Comparison of ENCODE assay signal across 23 cellular contexts in genomic region chr9:117409321-117409720, GRCh38. TPM values are rescaled to one million over a fixed set of nuclear protein-coding genes. Genes with fewer than 3 reads are reported as not detected.
A peak's percentile ranks its signal among the peaks of the same experiment; 100 is the strongest.
DNase-seq lines count a peak whose midpoint lies in the region; ATAC-seq, FAIRE-seq and TF ChIP-seq lines count a peak whose summit lies in the region.
"Had no signal": no experiment of that assay in that cellular context is flagged by ENCODE, and none has a peak within 500 bp of the region (broad histone marks: within the 10 kb centered on the region; RNA-seq: fewer than 3 reads in every experiment).

No MANE protein-coding gene starts in this region.

- H3K23ac ChIP-seq in mesendoderm (ENCODE audit: low read length) = no peak overlapping the region

- no peaks in the 10 kb centered on the region for H3K36me3 ChIP-seq in endodermal cell (ENCODE audit: control insufficient read depth, insufficient read depth, low read length)
- no peaks in the 10 kb centered on the region for H3K36me3 ChIP-seq in mesendoderm (ENCODE audit: control insufficient read depth, insufficient read depth, low read length)
- H3K36me3 ChIP-seq: Peyer's patch, SJCRH30 had no signal

- H2BK15ac ChIP-seq in mesendoderm (replicated peaks; ENCODE audit: low read depth) = no peak overlapping the region

- H3K27ac Mint-ChIP-seq in endodermal cell = no peak overlapping the region
- H3K27ac Mint-ChIP-seq in activated naive CD4-positive, alpha-beta T cell treated with anti-CD3 and anti-CD28 coated beads, Interleukin-2, amount 50 U/mL, for 72 hours = no peak overlapping the region
- no peak overlapping the region for H3K27ac Mint-ChIP-seq in activated naive CD4-positive, alpha-beta T cell treated with anti-CD3 and anti-CD28 coated beads for 36 hours
- H3K27ac Mint-ChIP-seq: CD8-positive, alpha-beta T cell; IgD-negative memory B cell had no signal

- 79 to 83% methylated on average over 4 to 5 of the region's 5 CpGs for WGBS in endodermal cell (ENCODE audit: insufficient coverage in 1 of 2, insufficient read length in 1 of 2), 2 experiments
- WGBS in mesendoderm (ENCODE audit: extremely low coverage, insufficient coverage, low lambda C conversion rate) = no CpG with 5 or more reads among the region's 5 CpGs

- no peaks in the 10 kb centered on the region for H3K79me1 ChIP-seq in mesendoderm (ENCODE audit: low read length)

- intact Hi-C loops in activated naive CD4-positive, alpha-beta T cell treated with anti-CD3 and anti-CD28 coated beads for 36 hours (cut with micrococcal nuclease) = no loop called here

- no peak overlapping the region for H2BK120ac ChIP-seq in mesendoderm (ENCODE audit: low read depth, low read length)

- H3K27me3 Mint-ChIP-seq in endodermal cell (ENCODE audit: insufficient read depth) = peaks cover 54% of the 10 kb centered on the region
- peaks cover 44% of the 10 kb centered on the region for H3K27me3 Mint-ChIP-seq in activated naive CD4-positive, alpha-beta T cell treated with anti-CD3 and anti-CD28 coated beads for 36 hours (ENCODE audit: low read depth)

- no peak for DNase-seq in GM12892 (ENCODE audit: insufficient read length)
- peak; percentile 54 for DNase-seq in endodermal cell
- peak; percentile 41 for DNase-seq in mesendoderm
- no peak for DNase-seq in activated effector memory CD4-positive, alpha-beta T cell treated with Interleukin-2 at 50 U/mL for 16 hours
- no peak for DNase-seq in activated naive CD4-positive, alpha-beta T cell treated with anti-CD3 and anti-CD28 coated beads, Interleukin-2, amount 50 U/mL, for 72 hours (ENCODE audit: low spot score in 2 of 2)
- no peak for DNase-seq in activated naive CD4-positive, alpha-beta T cell treated with anti-CD3 and anti-CD28 coated beads for 36 hours
- DNase-seq: AML-193; C1 segment of cervical spinal cord; Calu3; CD8-positive, alpha-beta T cell; GDM1; Karpas-422; NCI-H1694; NCI-H2081; NCI-H2171 treated with DMSO at 0.1 percent for 48 hours; NCI-H524 treated with DMSO at 0.1 percent for 48 hours; NCI-H82; Peyer's patch; SJCRH30 had no signal

- H3K4me1 Mint-ChIP-seq in endodermal cell = peaks cover 18% of the 10 kb centered on the region
- peaks cover 4% of the 10 kb centered on the region for H3K4me1 Mint-ChIP-seq in activated naive CD4-positive, alpha-beta T cell treated with anti-CD3 and anti-CD28 coated beads for 36 hours (ENCODE audit: low read depth)

- peaks cover 4% of the 10 kb centered on the region for H3K4me1 ChIP-seq in endodermal cell (ENCODE audit: control insufficient read depth, insufficient read depth, low read length)
- H3K4me1 ChIP-seq in mesendoderm (ENCODE audit: control insufficient read depth, low read depth, low read length) = no peaks in the 10 kb centered on the region
- H3K4me1 ChIP-seq: SJCRH30 had no signal

- no peak overlapping the region for H4K5ac ChIP-seq in mesendoderm (ENCODE audit: low read length)

- TF ChIP-seq CTCF in endodermal cell (conservative IDR thresholded peaks at IDR 0.05) = peak; percentile 40

- ATAC-seq in GM21717 (IDR thresholded peaks at IDR 0.05; ENCODE audit: unreplicated experiment) = no peak
- no peak for ATAC-seq in activated naive CD4-positive, alpha-beta T cell treated with anti-CD3 and anti-CD28 coated beads, Interleukin-2, amount 50 U/mL, for 72 hours
- ATAC-seq: CD8-positive, alpha-beta T cell; HCT116 had no signal

- H3K27ac ChIP-seq in endodermal cell (ENCODE audit: low read depth, low read length) (no peak overlapping the region), mesendoderm (ENCODE audit: low read depth, low read length) (no peak overlapping the region)
- H3K27ac ChIP-seq: Peyer's patch, SJCRH30 had no signal

- no peak overlapping the region for H3K4me2 ChIP-seq in mesendoderm (ENCODE audit: low read length)

- H3K27me3 ChIP-seq in endodermal cell (ENCODE audit: control insufficient read depth, insufficient read depth, low read length, poor library complexity, severe bottlenecking) = peaks cover 41% of the 10 kb centered on the region
- peaks cover 12% of the 10 kb centered on the region for H3K27me3 ChIP-seq in mesendoderm (ENCODE audit: insufficient read depth, low read length, poor library complexity)
- H3K27me3 ChIP-seq: SJCRH30 had no signal

- no peak overlapping the region for H3K4me3 Mint-ChIP-seq in endodermal cell
- no peak overlapping the region for H3K4me3 Mint-ChIP-seq in activated naive CD4-positive, alpha-beta T cell treated with anti-CD3 and anti-CD28 coated beads for 36 hours
- H3K4me3 Mint-ChIP-seq: CD8-positive, alpha-beta T cell; IgD-negative memory B cell had no signal

- no peak for TF ChIP-seq POLR2A in GM12892 (IDR thresholded peaks at IDR 0.05; ENCODE audit: low read depth, low read length)

- H3K4me3 ChIP-seq in endodermal cell (ENCODE audit: low read length) (no peak overlapping the region), mesendoderm (ENCODE audit: low read length) (no peak overlapping the region)
- H3K4me3 ChIP-seq: Peyer's patch, SJCRH30 had no signal

- H2AK5ac ChIP-seq in mesendoderm (ENCODE audit: low read length) = no peak overlapping the region

- H3K9ac ChIP-seq in endodermal cell (ENCODE audit: extremely low read depth, low read length, poor library complexity, severe bottlenecking) (no peak overlapping the region), mesendoderm (ENCODE audit: low read length) (no peak overlapping the region)

- H3K18ac ChIP-seq in mesendoderm (ENCODE audit: low read length) = no peak overlapping the region

- no peaks in the 10 kb centered on the region for H3K9me3 ChIP-seq in endodermal cell (ENCODE audit: control insufficient read depth, low read length)
- H3K9me3 ChIP-seq: Peyer's patch, SJCRH30 had no signal

- H3K79me2 ChIP-seq in mesendoderm (ENCODE audit: control insufficient read depth, insufficient read depth, low read length) = no peaks in the 10 kb centered on the region

- no peak for TF ChIP-seq RAD21 in Ishikawa (IDR thresholded peaks at IDR 0.05; ENCODE audit: low read depth)

- no peak overlapping the region for H4K8ac ChIP-seq in mesendoderm (ENCODE audit: low read depth, low read length)

- peak; percentile 40 for FAIRE-seq in GM12892 (lab: Jason Lieb, UNC)

- no peaks in the 10 kb centered on the region for H3K36me3 Mint-ChIP-seq in endodermal cell (ENCODE audit: low read depth)
- peaks cover 5 to 14% of the 10 kb centered on the region in 2 donors for H3K36me3 Mint-ChIP-seq in activated naive CD4-positive, alpha-beta T cell treated with anti-CD3 and anti-CD28 coated beads, Interleukin-2, amount 50 U/mL, for 72 hours
- H3K36me3 Mint-ChIP-seq in activated naive CD4-positive, alpha-beta T cell treated with anti-CD3 and anti-CD28 coated beads for 36 hours (ENCODE audit: low read depth) = peaks cover 1% of the 10 kb centered on the region
- H3K36me3 Mint-ChIP-seq: CD8-positive, alpha-beta T cell; IgD-negative memory B cell had no signal

- no peak overlapping the region for H3K56ac ChIP-seq in mesendoderm (ENCODE audit: low read length)

- no peak overlapping the region for H3K4ac ChIP-seq in mesendoderm (ENCODE audit: low read depth, low read length)

- no peak for TF ChIP-seq EP300 in Ishikawa (IDR thresholded peaks at IDR 0.05; ENCODE audit: borderline replicate concordance)

- no peaks in the 10 kb centered on the region for H3K9me3 Mint-ChIP-seq in endodermal cell
- peaks cover 6 to 11% of the 10 kb centered on the region in 2 donors for H3K9me3 Mint-ChIP-seq in activated naive CD4-positive, alpha-beta T cell treated with anti-CD3 and anti-CD28 coated beads, Interleukin-2, amount 50 U/mL, for 72 hours
- no peaks in the 10 kb centered on the region for H3K9me3 Mint-ChIP-seq in activated naive CD4-positive, alpha-beta T cell treated with anti-CD3 and anti-CD28 coated beads for 36 hours

- no peak overlapping the region for H2BK5ac ChIP-seq in mesendoderm (ENCODE audit: low read length)

- CTCF ChIA-PET in activated naive CD4-positive, alpha-beta T cell treated with anti-CD3 and anti-CD28 coated beads for 36 hours (lab: Charles Lee) = no interaction called here

TF ChIP-seq in Ishikawa, 13 proteins besides CTCF, POLR2A, EP300 and RAD21:
- TF ChIP-seq REST (IDR thresholded peaks at IDR 0.05; ENCODE audit: low read depth) (peak; percentile 78), MAX (IDR thresholded peaks at IDR 0.05) (no peak)

RNA-seq across cellular contexts. Expression of gene ASTN2, which starts 5.5 kb away (rescaled TPM):
- polyA plus RNA-seq in GM12892 (2012; ENCODE audit: missing spikeins) = 7.0 TPM
- 10 to 100 TPM in 1 of 2 donors, 1 to 10 TPM in 1; 8.9 to 10.4 TPM for total RNA-seq in endodermal cell
- 9.6 TPM for polyA plus RNA-seq in endodermal cell (2013, experiment 1 of 2)
- 8.4 TPM for polyA plus RNA-seq in endodermal cell (2013, experiment 2 of 2)
- 3.1 TPM for polyA plus RNA-seq in mesendoderm (2013, experiment 1 of 2)
- 3.4 TPM for polyA plus RNA-seq in mesendoderm (2013, experiment 2 of 2)
- 1 to 10 TPM; 4.5 to 5.4 TPM for total RNA-seq in activated naive CD4-positive, alpha-beta T cell treated with anti-CD3 and anti-CD28 coated beads, Interleukin-2, amount 50 U/mL, for 72 hours
- 1 to 10 TPM; 6.0 to 6.6 TPM for total RNA-seq in activated naive CD4-positive, alpha-beta T cell treated with anti-CD3 and anti-CD28 coated beads for 36 hours

Comparison
In these comparisons a context has a peak if more than half of its experiments do, and no peak if none do; other contexts are left out.
1. DNase-seq: peak in endodermal cell (single experiment) and mesendoderm (single experiment); none in GM12892 (single experiment), activated effector memory CD4-positive, alpha-beta T cell treated with Interleukin-2 at 50 U/mL for 16 hours (single experiment), activated naive CD4-positive, alpha-beta T cell treated with anti-CD3 and anti-CD28 coated beads, Interleukin-2, amount 50 U/mL, for 72 hours (0 of 2) and activated naive CD4-positive, alpha-beta T cell treated with anti-CD3 and anti-CD28 coated beads for 36 hours (single experiment).